Comparison of ENCODE assay signal across 22 cellular contexts in genomic region chr4:123666486-123666885, GRCh38.
DNase-seq lines count a peak whose midpoint lies in the region; ATAC-seq and TF ChIP-seq lines count a peak whose summit lies in the region.
"Had no signal": no experiment of that assay in that cellular context is flagged by ENCODE, and none has a peak within 500 bp of the region (broad histone marks: within the 10 kb centered on the region; RNA-seq: fewer than 3 reads in every experiment).

No MANE protein-coding gene starts in this region.

- H3K9me3 ChIP-seq in IMR-90 (ENCODE audit: control insufficient read depth, insufficient read depth, low read length) (no peaks in the 10 kb centered on the region), PC-3 (ENCODE audit: low read length) (no peaks in the 10 kb centered on the region), Panc1 (ENCODE audit: control insufficient read depth, insufficient read depth, low read depth, low read length) (no peaks in the 10 kb centered on the region), adrenal gland (replicated peaks in 1 of 3) (no peaks in the 10 kb centered on the region)
- H3K9me3 ChIP-seq: BE2C, BLaER1 had no signal

- H2BK5ac ChIP-seq in IMR-90 (ENCODE audit: low read depth, low read length, poor library complexity, severe bottlenecking): no peak overlapping the region

- no peak for TF ChIP-seq CTCF in IMR-90 (conservative IDR thresholded peaks at IDR 0.05; ENCODE audit: low read depth, low read length)
- TF ChIP-seq CTCF in PC-3 (conservative IDR thresholded peaks at IDR 0.05; ENCODE audit: low read depth, low read length): no peak
- no peak for TF ChIP-seq CTCF in Panc1 (IDR thresholded peaks at IDR 0.05)
- no peak for TF ChIP-seq CTCF in adrenal gland (IDR thresholded peaks at IDR 0.05)

- no peaks in the 10 kb centered on the region for H3K9me1 ChIP-seq in IMR-90 (ENCODE audit: insufficient read depth, low read length)

- no peak for TF ChIP-seq POLR2A in IMR-90 (IDR thresholded peaks at IDR 0.05; ENCODE audit: low read depth, low read length)
- no peak for TF ChIP-seq POLR2A in adrenal gland (IDR thresholded peaks at IDR 0.05)

- no peak overlapping the region for H2AK9ac ChIP-seq in IMR-90 (replicated peaks; ENCODE audit: low read depth, low read length, poor library complexity)

- H3K4me2 ChIP-seq in IMR-90 (ENCODE audit: low read depth, low read length): no peak overlapping the region
- no peak overlapping the region for H3K4me2 ChIP-seq in PC-3 (ENCODE audit: low read length)
- H3K4me2 ChIP-seq: BLaER1 had no signal

- no peaks in the 10 kb centered on the region for H3F3A ChIP-seq in PC-3 (ENCODE audit: low read length, unreplicated experiment)

- H3K9ac ChIP-seq in IMR-90 (ENCODE audit: low read depth, low read length): no peak overlapping the region
- H3K9ac ChIP-seq in PC-3 (ENCODE audit: low read length): no peak overlapping the region
- H3K9ac ChIP-seq: BLaER1 had no signal

- H2AFZ ChIP-seq in IMR-90 (replicated peaks; ENCODE audit: low read length, poor library complexity) (no peak overlapping the region), PC-3 (ENCODE audit: low read length) (no peak overlapping the region)

- H2BK120ac ChIP-seq in IMR-90 (ENCODE audit: low read depth, low read length): peak overlapping the region; percentile 37; the same call in 1 of the 2 replicates

- no CpG with 5 or more reads among the region's 5 CpGs for WGBS in IMR-90 (ENCODE audit: extremely low coverage in 2 of 2, insufficient read length in 1 of 2), 2 experiments
- WGBS in adrenal gland, 4 donors: 94 to 97% (median 95%) methylated on average over 5 of the region's 5 CpGs

- H3K4me1 ChIP-seq in IMR-90 (ENCODE audit: control insufficient read depth, insufficient read depth, low read length) (no peaks in the 10 kb centered on the region), PC-3 (ENCODE audit: insufficient read depth, low read length) (peaks cover 12% of the 10 kb centered on the region), Panc1 (ENCODE audit: control insufficient read depth, insufficient read depth, low read length) (no peaks in the 10 kb centered on the region), adrenal gland (replicated peaks in 1 of 2) (no peaks in the 10 kb centered on the region)
- H3K4me1 ChIP-seq: BE2C, BLaER1 had no signal

- H3K4me3 ChIP-seq in IMR-90 (ENCODE audit: insufficient read depth, low read depth, low read length): no peak overlapping the region
- H3K4me3 ChIP-seq in PC-3 (ENCODE audit: low read length): no peak overlapping the region
- H3K4me3 ChIP-seq in Panc1 (ENCODE audit: low read depth in 2 of 2, low read length in 2 of 2): no peak overlapping the region
- H3K4me3 ChIP-seq in adrenal gland: no peak overlapping the region
- H3K4me3 ChIP-seq: BLaER1, GM12878 had no signal

- TF ChIP-seq RAD21 in IMR-90 (IDR thresholded peaks at IDR 0.05; ENCODE audit: low read length): no peak

- DNase-seq in IMR-90 (no peak), PC-3 (no peak), Panc1 (ENCODE audit: low read depth, low spot score) (no peak), adrenal gland (no peak), OCI-M2 (lab: John Stamatoyannopoulos, UW; ENCODE audit: unreplicated experiment) (no peak)
- DNase-seq: 8988T; ACHN; BE2C; C1 segment of cervical spinal cord; CD4-positive, alpha-beta memory T cell; CD4-positive, CD25-positive, alpha-beta regulatory T cell; CD8-positive, alpha-beta memory T cell; COR-L47; DMS 273 treated with DMSO at 0.1 percent for 48 hours; DMS153; DMS53; DMS79; DND-41; EL; GDM1 had no signal

- H3K9me2 ChIP-seq in PC-3 (replicated peaks; ENCODE audit: low read length): no peaks in the 10 kb centered on the region

- H4K8ac ChIP-seq in IMR-90 (ENCODE audit: low read depth in 2 of 2, low read length in 2 of 2): no peak overlapping the region

- BruUV-seq in IMR-90 (replicated peaks; lab: Mats Ljungman, UMichigan) (no TSS peak), PC-3 (replicated peaks; lab: Mats Ljungman, UMichigan) (no TSS peak), Panc1 (replicated peaks; lab: Mats Ljungman, UMichigan) (no TSS peak)

- H4K91ac ChIP-seq in IMR-90 (ENCODE audit: insufficient read depth, low read depth, low read length): no peak overlapping the region

- H3K27me3 ChIP-seq in IMR-90 (ENCODE audit: control insufficient read depth, insufficient read depth, low read length) (no peaks in the 10 kb centered on the region), PC-3 (ENCODE audit: low read length) (no peaks in the 10 kb centered on the region), Panc1 (ENCODE audit: control insufficient read depth, insufficient read depth, low read length) (no peaks in the 10 kb centered on the region), adrenal gland (no peaks in the 10 kb centered on the region)
- H3K27me3 ChIP-seq: BE2C, BLaER1 had no signal

- H3K27ac ChIP-seq in IMR-90 (ENCODE audit: insufficient read depth, low read length): no peak overlapping the region
- peak overlapping the region; percentile 64; the same call in 1 of the 2 replicates for H3K27ac ChIP-seq in PC-3 (ENCODE audit: low read length)
- H3K27ac ChIP-seq in Panc1 (ENCODE audit: low read length): 0 out of 2 replicates have a peak overlapping the region, but pooled peaks have one; percentile 44
- no peak overlapping the region for H3K27ac ChIP-seq in adrenal gland
- H3K27ac ChIP-seq: BLaER1 had no signal

- intact Hi-C loops in IMR-90 (cut with micrococcal nuclease): loop anchor here (10.0 kb wide), 1 partner anchor 422 kb away; no protein-coding TSS in a partner anchor
- intact Hi-C loops in PC-3 (cut with micrococcal nuclease): no loop called here
- intact Hi-C loops in Panc1 (cut with micrococcal nuclease; ENCODE audit: unreplicated experiment): loop anchor here (10.0 kb wide), 1 partner anchor 252 kb away; no protein-coding TSS in a partner anchor
- intact Hi-C loops in adrenal gland (cut with DNase I): no loop called here

- H3K14ac ChIP-seq in IMR-90 (replicated peaks; ENCODE audit: low read depth, low read length): no peak overlapping the region

- H2BK15ac ChIP-seq in IMR-90 (ENCODE audit: low read depth, low read length): peak overlapping the region; percentile 57; the same call in 1 of the 3 replicates

- H2BK20ac ChIP-seq in IMR-90 (ENCODE audit: low read depth, low read length): no peak overlapping the region

- H2AK5ac ChIP-seq in IMR-90 (ENCODE audit: low read depth, low read length): no peak overlapping the region

- no peak overlapping the region for H3K56ac ChIP-seq in IMR-90 (ENCODE audit: extremely low read depth, insufficient read depth, low read length)

- dilution Hi-C loops in IMR-90 (cut with HindIII; ENCODE audit: low sequenced_read_pairs, unreplicated experiment): no loop called here

- POLR2A ChIA-PET in IMR-90 (lab: Charles Lee; ENCODE audit: unreplicated experiment) (no interaction called here), PC-3 (lab: Charles Lee; ENCODE audit: unreplicated experiment) (no interaction called here), Panc1 (lab: Charles Lee) (no interaction called here)

- H3K4ac ChIP-seq in IMR-90 (ENCODE audit: low read depth, low read length): no peak overlapping the region

- H3K36me3 ChIP-seq in IMR-90 (ENCODE audit: control insufficient read depth, insufficient read depth, low read length) (no peaks in the 10 kb centered on the region), PC-3 (ENCODE audit: low read depth, low read length) (no peaks in the 10 kb centered on the region), Panc1 (ENCODE audit: control insufficient read depth, insufficient read depth, low read length) (no peaks in the 10 kb centered on the region), adrenal gland (replicated peaks in 1 of 2) (no peaks in the 10 kb centered on the region)
- H3K36me3 ChIP-seq: BE2C, BLaER1 had no signal

- in situ Hi-C loops in IMR-90 (cut with MboI; ENCODE audit: low sequenced_read_pairs): loop anchor here (10.0 kb wide), 3 partner anchors 438 to 598 kb away; no protein-coding TSS in a partner anchor
- in situ Hi-C loops in Panc1 (cut with HindIII; ENCODE audit: low pct_unique_long_range_greater_than_20kb, low sequenced_read_pairs): no loop called here

- no peaks in the 10 kb centered on the region for H3K79me2 ChIP-seq in PC-3 (ENCODE audit: low read length)

- H4K5ac ChIP-seq in IMR-90 (ENCODE audit: low read depth, low read length): peak overlapping the region; percentile 50; the same call in 1 of the 2 replicates

- H4K20me1 ChIP-seq in IMR-90 (ENCODE audit: insufficient read depth, low read length) (no peaks in the 10 kb centered on the region), PC-3 (ENCODE audit: low read length) (no peaks in the 10 kb centered on the region)
- H4K20me1 ChIP-seq: BLaER1 had no signal

- H3K79me1 ChIP-seq in IMR-90 (ENCODE audit: low read depth in 1 of 2, low read length in 2 of 2): no peaks in the 10 kb centered on the region

- H3K18ac ChIP-seq in IMR-90 (ENCODE audit: low read depth, low read length): no peak overlapping the region

- CTCF ChIA-PET in IMR-90 (lab: Yijun Ruan, JAX): no interaction called here
- CTCF ChIA-PET in PC-3 (lab: Charles Lee): no interaction called here
- CTCF ChIA-PET in Panc1 (lab: Charles Lee): no interaction called here

- H3K23ac ChIP-seq in IMR-90 (ENCODE audit: low read depth, low read length): no peak overlapping the region

- no peak for ATAC-seq in IMR-90 (ENCODE audit: low read depth)
- ATAC-seq in PC-3: no peak
- no peak for ATAC-seq in Panc1
- ATAC-seq: GM12878 had no signal

TF ChIP-seq in IMR-90, 13 proteins besides CTCF, POLR2A, EP300 and RAD21 (continues in another document):
- TF ChIP-seq RFX5 (IDR thresholded peaks at IDR 0.05; ENCODE audit: low read depth, low read length) (no peak), NFE2L2 (IDR thresholded peaks at IDR 0.05; ENCODE audit: low read depth, low read length) (no peak), RCOR1 (IDR thresholded peaks at IDR 0.05; ENCODE audit: insufficient replicate concordance, low read length) (no peak), MXI1 (IDR thresholded peaks at IDR 0.05; ENCODE audit: borderline replicate concordance, low read depth, low read length) (no peak), MAZ (IDR thresholded peaks at IDR 0.05; ENCODE audit: borderline replicate concordance, low read depth, low read length) (no peak), BHLHE40 (IDR thresholded peaks at IDR 0.05; ENCODE audit: low read depth, low read length) (no peak), MAFK (IDR thresholded peaks at IDR 0.05; ENCODE audit: low read depth, low read length) (no peak), FOS (IDR thresholded peaks at IDR 0.05; ENCODE audit: low read depth, low read length) (no peak), CEBPB (IDR thresholded peaks at IDR 0.05; ENCODE audit: low read depth, low read length) (no peak), CHD1 (IDR thresholded peaks at IDR 0.05; ENCODE audit: low read depth, low read length) (no peak), USF2 (IDR thresholded peaks at IDR 0.05; ENCODE audit: low read depth, low read length) (no peak)

Comparison
In these comparisons a context has a peak if more than half of its experiments do, and no peak if none do; other contexts are left out.
1. H3K27ac ChIP-seq: peak in PC-3 (single experiment) and Panc1 (single experiment); none in IMR-90 (single experiment) and adrenal gland (0 of 5).
2. intact Hi-C loops: an anchor here in IMR-90 (10.0 kb wide) and Panc1 (10.0 kb wide); none called in PC-3 and adrenal gland.